8 cellular contexts compared by ENCODE assay signal in genomic region chr17:41792835-41793748, GRCh38. TPM values are rescaled to one million over a fixed set of nuclear protein-coding genes. Genes with fewer than 3 reads are reported as not detected.
DNase-seq lines count a peak whose midpoint lies in the region; ATAC-seq and TF ChIP-seq lines count a peak whose summit lies in the region.

No MANE protein-coding gene starts in this region.

- DNase-seq in NCI-H146 (lab: John Stamatoyannopoulos, UW) (peak; percentile 17), NCI-H146 treated with DMSO at 0.1 percent for 48 hours (lab: John Stamatoyannopoulos, UW; ENCODE audit: unreplicated experiment) (no peak), astrocyte of the hippocampus (ENCODE audit: low read depth, low spot score) (peak; percentile 69), kidney glomerular epithelial cell (lab: John Stamatoyannopoulos, UW) (peak; percentile 77), type B pancreatic cell (ENCODE audit: extremely low spot score, unreplicated experiment) (no peak), posterior vena cava (ENCODE audit: low spot score) (no peak), NCI-H524 (lab: John Stamatoyannopoulos, UW) (no peak)
- DNase-seq in natural killer cell treated with Interleukin-12 subunit alpha and Interleukin-12 subunit beta and Interleukin-15 and Interleukin-18, amount 100 ng/mL, for 72 hours (ENCODE audit: low spot score): no peak

- ATAC-seq in natural killer cell treated with Interleukin-12 subunit alpha and Interleukin-12 subunit beta and Interleukin-15 and Interleukin-18, amount 100 ng/mL, for 72 hours: no peak

- H3K9me3 Mint-ChIP-seq in type B pancreatic cell: no peaks in the 10 kb centered on the region
- no peaks in the 10 kb centered on the region for H3K9me3 Mint-ChIP-seq in natural killer cell treated with Interleukin-12 subunit alpha and Interleukin-12 subunit beta and Interleukin-15 and Interleukin-18, amount 100 ng/mL, for 72 hours

- TF ChIP-seq CTCF in type B pancreatic cell (conservative IDR thresholded peaks at IDR 0.05): no peak

- no peaks in the 10 kb centered on the region for H3K36me3 Mint-ChIP-seq in type B pancreatic cell
- no peaks in the 10 kb centered on the region for H3K36me3 Mint-ChIP-seq in natural killer cell treated with Interleukin-12 subunit alpha and Interleukin-12 subunit beta and Interleukin-15 and Interleukin-18, amount 100 ng/mL, for 72 hours

- peak overlapping the region; percentile 98 for H3K27ac Mint-ChIP-seq in type B pancreatic cell
- H3K27ac Mint-ChIP-seq in natural killer cell treated with Interleukin-12 subunit alpha and Interleukin-12 subunit beta and Interleukin-15 and Interleukin-18, amount 100 ng/mL, for 72 hours: no peak overlapping the region

- H3K4me3 Mint-ChIP-seq in type B pancreatic cell: peak overlapping the region; percentile 78
- H3K4me3 Mint-ChIP-seq in natural killer cell treated with Interleukin-12 subunit alpha and Interleukin-12 subunit beta and Interleukin-15 and Interleukin-18, amount 100 ng/mL, for 72 hours: no peak overlapping the region

- intact Hi-C loops in posterior vena cava (cut with DNase I): no loop called here

- H3K4me1 Mint-ChIP-seq in type B pancreatic cell (ENCODE audit: unreplicated experiment): peaks cover 28% of the 10 kb centered on the region
- H3K4me1 Mint-ChIP-seq in natural killer cell treated with Interleukin-12 subunit alpha and Interleukin-12 subunit beta and Interleukin-15 and Interleukin-18, amount 100 ng/mL, for 72 hours (ENCODE audit: low read depth in 2 of 2): peaks cover 0 to 2% of the 10 kb centered on the region in 2 donors

- H3K27me3 Mint-ChIP-seq in type B pancreatic cell: no peaks in the 10 kb centered on the region
- H3K27me3 Mint-ChIP-seq in natural killer cell treated with Interleukin-12 subunit alpha and Interleukin-12 subunit beta and Interleukin-15 and Interleukin-18, amount 100 ng/mL, for 72 hours: no peaks in the 10 kb centered on the region

RNA-seq across cellular contexts. Expression of gene JUP, which starts 6.6 kb away (rescaled TPM):
- total RNA-seq in type B pancreatic cell (ENCODE audit: low replicate concordance): 169 and 505 TPM in 2 replicates
- 10 to 100 TPM; 14.6 to 21.2 TPM for total RNA-seq in posterior vena cava
- total RNA-seq in natural killer cell treated with Interleukin-12 subunit alpha and Interleukin-12 subunit beta and Interleukin-15 and Interleukin-18, amount 100 ng/mL, for 72 hours: 1 to 10 TPM in 1 of 2 donors, under 1 TPM in 1; 0.14 to 1.0 TPM

RNA-seq across cellular contexts. Expression of gene P3H4, which starts 18.7 kb away (rescaled TPM):
- total RNA-seq in type B pancreatic cell (ENCODE audit: low replicate concordance) (24.7 and 50.5 TPM in 2 replicates), posterior vena cava (10 to 100 TPM; 10.1 to 12.1 TPM)
- 1 to 10 TPM; 1.8 to 5.2 TPM for total RNA-seq in natural killer cell treated with Interleukin-12 subunit alpha and Interleukin-12 subunit beta and Interleukin-15 and Interleukin-18, amount 100 ng/mL, for 72 hours

RNA-seq across cellular contexts. Expression of gene FKBP10, which starts 19.7 kb away (rescaled TPM):
- 54.3 and 249 TPM in 2 replicates for total RNA-seq in type B pancreatic cell (ENCODE audit: low replicate concordance)
- total RNA-seq in posterior vena cava: 100 to 1,000 TPM in 1 of 2 donors, 10 to 100 TPM in 1; 91.3 to 134 TPM
- under 1 TPM; 0.64 to 0.74 TPM for total RNA-seq in natural killer cell treated with Interleukin-12 subunit alpha and Interleukin-12 subunit beta and Interleukin-15 and Interleukin-18, amount 100 ng/mL, for 72 hours

RNA-seq across cellular contexts. Expression of gene NT5C3B, which starts 42.9 kb away (rescaled TPM):
- total RNA-seq in type B pancreatic cell (ENCODE audit: low replicate concordance) (46.0 and 74.8 TPM in 2 replicates), posterior vena cava (10 to 100 TPM; 49.1 to 61.8 TPM)
- total RNA-seq in natural killer cell treated with Interleukin-12 subunit alpha and Interleukin-12 subunit beta and Interleukin-15 and Interleukin-18, amount 100 ng/mL, for 72 hours: 10 to 100 TPM; 18.8 to 49.4 TPM

RNA-seq across cellular contexts. Expression of gene KLHL10, which starts 44.5 kb away (rescaled TPM):
- total RNA-seq in type B pancreatic cell (ENCODE audit: low replicate concordance) (0.24 TPM in 1 of 2 replicates, not detected in the other), posterior vena cava (under 1 TPM; 0.32 to 0.43 TPM)
- not detected for total RNA-seq in natural killer cell treated with Interleukin-12 subunit alpha and Interleukin-12 subunit beta and Interleukin-15 and Interleukin-18, amount 100 ng/mL, for 72 hours

Comparison
In these comparisons a context has a peak if more than half of its experiments do, and no peak if none do; other contexts are left out.
1. DNase-seq: peak in NCI-H146 (single experiment), astrocyte of the hippocampus (single experiment) and kidney glomerular epithelial cell (single experiment); none in NCI-H146 treated with DMSO at 0.1 percent for 48 hours (single experiment), type B pancreatic cell (single experiment), posterior vena cava (single experiment), natural killer cell treated with Interleukin-12 subunit alpha and Interleukin-12 subunit beta and Interleukin-15 and Interleukin-18, amount 100 ng/mL, for 72 hours (single experiment) and NCI-H524 (0 of 2).
2. RNA of gene JUP, which starts 6.6 kb away (total RNA-seq): 169 to 505 TPM in type B pancreatic cell and 14.6 to 21.2 TPM in posterior vena cava; 0.14 to 1.0 TPM in natural killer cell treated with Interleukin-12 subunit alpha and Interleukin-12 subunit beta and Interleukin-15 and Interleukin-18, amount 100 ng/mL, for 72 hours; every median in the first group is over 4 times any median in the second.
3. RNA of gene FKBP10, which starts 19.7 kb away (total RNA-seq): 54.3 to 249 TPM in type B pancreatic cell and 91.3 to 134 TPM in posterior vena cava; 0.64 to 0.74 TPM in natural killer cell treated with Interleukin-12 subunit alpha and Interleukin-12 subunit beta and Interleukin-15 and Interleukin-18, amount 100 ng/mL, for 72 hours; every median in the first group is over 10 times any median in the second.